8 cellular contexts compared by ENCODE assay signal in genomic region chrX:84188320-84188834, GRCh38. TPM values are rescaled to one million over a fixed set of nuclear protein-coding genes. Genes with fewer than 3 reads are reported as not detected.
DNase-seq lines count a peak whose midpoint lies in the region; ATAC-seq, FAIRE-seq and TF ChIP-seq lines count a peak whose summit lies in the region.

No MANE protein-coding gene starts in this region.

- peak overlapping the region; percentile 73 for H3K27ac ChIP-seq in neural cell (ENCODE audit: low read length)

- H3K9me3 Mint-ChIP-seq in T-cell, result peaks cover 0 to 8% (median 3%) of the 10 kb centered on the region in 3 donors

- no peaks in the 10 kb centered on the region for H3K27me3 ChIP-seq in neural cell (ENCODE audit: insufficient read depth, low read depth, low read length)

- H3K4me3 ChIP-seq in neural cell (ENCODE audit: low read length), result peak overlapping the region; percentile 83

- POLR2A ChIA-PET in T-cell (lab: Charles Lee), result no interaction called here

- H3K9ac ChIP-seq in neural cell (ENCODE audit: low read length), result peak overlapping the region; percentile 73

- H3F3A ChIP-seq in neural cell (ENCODE audit: insufficient read depth, low read length, poor library complexity, severe bottlenecking), result no peaks in the 10 kb centered on the region

- H3K4me2 ChIP-seq in neural cell (ENCODE audit: low read length), result peak overlapping the region; percentile 62

- peak overlapping the region; percentile 40 for H2AFZ ChIP-seq in neural cell (ENCODE audit: low read depth, low read length)

- H3K4me3 Mint-ChIP-seq in T-cell, result peak overlapping the region in 2 of 3 donors; percentile 23 to 45

- peaks cover 16 to 36% of the 10 kb centered on the region in 2 donors for H3K27me3 Mint-ChIP-seq in T-cell

- TF ChIP-seq RAD21 in neural cell (conservative IDR thresholded peaks at IDR 0.05), result peak; percentile 23

- ATAC-seq in GM18511 (IDR thresholded peaks at IDR 0.05; ENCODE audit: unreplicated experiment) (peak; percentile 68), T-cell (replicated peaks in 1 of 4) (peak in 1 of 4 experiments; percentile 46)

- H3K27ac Mint-ChIP-seq in T-cell, result no peak overlapping the region

- no peaks in the 10 kb centered on the region for H3K36me3 Mint-ChIP-seq in T-cell

- H3K9me3 ChIP-seq in neural cell (ENCODE audit: low read length), result no peaks in the 10 kb centered on the region

- peak; percentile 13 for TF ChIP-seq CTCF in neural cell (IDR thresholded peaks at IDR 0.05; ENCODE audit: poor library complexity, severe bottlenecking)

- DNase-seq in AG08396 (ENCODE audit: low spot score) (peak; percentile 68), HTR-8/SVneo (ENCODE audit: insufficient read length, low spot score) (peak; percentile 34), T-cell (peak in 6 of 34 experiments; percentile 0 to 18 (median 4)), fibroblast of the conjunctiva (ENCODE audit: low read depth) (peak; percentile 47), T-helper 9 cell (no peak), GDM1 (lab: John Stamatoyannopoulos, UW) (no peak)

- FAIRE-seq in HTR-8/SVneo (lab: Jason Lieb, UNC), result no peak

- H3K36me3 ChIP-seq in neural cell (ENCODE audit: insufficient read depth, low read length), result no peaks in the 10 kb centered on the region

- CTCF ChIA-PET in T-cell (lab: Charles Lee), result no interaction called here

- H3K9me2 ChIP-seq in neural cell (ENCODE audit: insufficient read depth, low read length), result no peaks in the 10 kb centered on the region

- H3K4me1 Mint-ChIP-seq in T-cell, result peaks cover 0 to 7% (median 6%) of the 10 kb centered on the region in 3 donors

- H4K20me1 ChIP-seq in neural cell (ENCODE audit: insufficient read depth), result no peaks in the 10 kb centered on the region

- H3K79me2 ChIP-seq in neural cell (replicated peaks; ENCODE audit: insufficient read depth, low read length), result peaks cover 7% of the 10 kb centered on the region

- TF ChIP-seq EP300 in neural cell (conservative IDR thresholded peaks at IDR 0.05; ENCODE audit: poor library complexity, severe bottlenecking), result no peak

TF ChIP-seq in neural cell, 6 proteins besides CTCF, POLR2A, EP300 and RAD21:
- TF ChIP-seq SMC3 (conservative IDR thresholded peaks at IDR 0.05; ENCODE audit: poor library complexity) (no peak), REST (IDR thresholded peaks at IDR 0.05; ENCODE audit: borderline replicate concordance) (no peak), MXI1 (conservative IDR thresholded peaks at IDR 0.05; ENCODE audit: poor library complexity, severe bottlenecking) (no peak), EZH2 (IDR thresholded peaks at IDR 0.05; ENCODE audit: borderline replicate concordance, insufficient read depth, low read length, poor library complexity, severe bottlenecking) (no peak), TAF1 (IDR thresholded peaks at IDR 0.05; ENCODE audit: low read depth) (no peak), POLR2AphosphoS5 (IDR thresholded peaks at IDR 0.05) (no peak)

RNA-seq across cellular contexts. Expression of gene RPS6KA6, which starts 0.4 kb away (rescaled TPM):
- under 1 TPM in 4 of 5 donors, not detected in 1; 0.13 to 0.45 (median 0.30) TPM for total RNA-seq in T-cell
- 12.9 and 15.3 TPM in 2 replicates for polyA plus RNA-seq in neural cell
- 26.8 and 32.9 TPM in 2 replicates for polyA minus RNA-seq in neural cell

Comparison
In these comparisons a context has a peak if more than half of its experiments do, and no peak if none do; other contexts are left out.
1. DNase-seq: peak in AG08396 (single experiment), HTR-8/SVneo (single experiment) and fibroblast of the conjunctiva (single experiment); none in T-helper 9 cell (single experiment) and GDM1 (single experiment).